8 cellular contexts compared by ENCODE assay signal in genomic region chr16:85821441-85821901, GRCh38.
A peak's percentile ranks its signal among the peaks of the same experiment; 100 is the strongest.
DNase-seq lines count a peak whose midpoint lies in the region; ATAC-seq lines count a peak whose summit lies in the region.

No MANE protein-coding gene starts in this region.

- peak; percentile 44 to 50 for DNase-seq in NCI-H2081 (lab: John Stamatoyannopoulos, UW)
- DNase-seq in NCI-H2081 treated with DMSO at 0.1 percent for 48 hours (lab: John Stamatoyannopoulos, UW) = no peak
- DNase-seq in NCI-H345 treated with DMSO at 0.1 percent for 48 hours (lab: John Stamatoyannopoulos, UW; ENCODE audit: unreplicated experiment) = peak; percentile 23
- DNase-seq in activated CD4-positive, CD25-positive, alpha-beta regulatory T cell treated with anti-CD3 and anti-CD28 coated beads, Interleukin-2, amount 50 U/mL, for 72 hours = peak; percentile 86
- DNase-seq in caudate nucleus (lab: John Stamatoyannopoulos, UW) = peak in 57 of 61 donors; percentile 19 to 87 (median 58)
- peak; percentile 77 for DNase-seq in kidney tubule cell (ENCODE audit: low spot score)
- peak; percentile 81 for DNase-seq in stimulated activated CD4-positive, alpha-beta T cell treated with anti-CD3 and anti-CD28 coated beads, Interleukin-1b, Interleukin-23, amount 100 ng/mL, for 48 hours

- H3K27ac ChIP-seq in caudate nucleus (ENCODE audit: low read depth, low read length) = no peak overlapping the region

- ATAC-seq in HG03159 (IDR thresholded peaks at IDR 0.05; ENCODE audit: unreplicated experiment) = peak; percentile 74
